24 cellular contexts compared by ENCODE assay signal in the genomic region with DNA sequence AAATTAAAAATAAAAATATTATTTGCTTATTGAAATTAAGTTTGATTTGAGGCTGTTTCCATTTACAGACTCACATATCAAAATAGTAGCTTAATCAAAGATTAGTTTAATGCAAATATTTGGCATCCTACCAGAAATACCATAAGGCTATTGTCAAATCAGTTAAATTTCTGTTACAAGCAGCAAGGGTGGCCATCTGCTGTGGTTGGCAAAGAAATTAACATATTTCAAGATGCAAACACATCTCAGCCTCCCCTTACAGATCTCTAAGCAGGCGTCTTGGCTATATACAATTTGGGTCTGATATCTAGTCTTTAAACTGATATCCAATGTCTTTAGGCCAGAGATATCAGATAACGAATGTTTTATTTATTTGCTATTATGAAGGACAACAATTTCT.
"Had no signal": no experiment of that assay in that cellular context is flagged by ENCODE, and none has a peak within 500 bp of the region (broad histone marks: within the 10 kb centered on the region; RNA-seq: fewer than 3 reads in every experiment).

No MANE protein-coding gene starts in this region.

- H3K9me3 ChIP-seq: breast epithelium, esophagus muscularis mucosa, heart right ventricle, psoas muscle, right atrium auricular region, suprapubic skin, tibial nerve had no signal

- DNase-seq: activated CD4-positive, alpha-beta T cell treated with anti-CD3 and anti-CD28 coated beads for 36 hours; activated CD4-positive, alpha-beta T cell treated with anti-CD3 and anti-CD28 coated beads, Interleukin-2, amount 50 U/mL, for 4 hours; activated CD4-positive, CD25-positive, alpha-beta regulatory T cell; activated gamma-delta T cell; activated naive CD4-positive, alpha-beta T cell treated with anti-CD3 and anti-CD28 coated beads, Interleukin-2, amount 50 U/mL, for 16 hours; amniotic stem cell; central memory CD4-positive, alpha-beta T cell; dermis blood vessel endothelial cell; effector CD4-positive, alpha-beta T cell; foreskin keratinocyte; heart right ventricle; midbrain; naive thymus-derived CD4-positive, alpha-beta T cell; occipital lobe; psoas muscle; stimulated activated CD4-positive, alpha-beta T cell treated with anti-CD3 and anti-CD28 coated beads, Interleukin-1b, Interleukin-23, amount 100 ng/mL, for 48 hours; stimulated activated naive B cell treated with anti-CD40 and anti-IgM and Interleukin-4, amounts not matched to agents 10 μg/mL and 1 μg/mL and 100 μg/mL, for 72 hours had no signal

- H3K4me1 ChIP-seq: breast epithelium, esophagus muscularis mucosa, foreskin keratinocyte, heart right ventricle, parathyroid adenoma, psoas muscle, right atrium auricular region, suprapubic skin, tibial nerve had no signal

- H3K4me3 ChIP-seq: breast epithelium, esophagus muscularis mucosa, heart right ventricle, psoas muscle, right atrium auricular region, smooth muscle cell, suprapubic skin, tibial nerve had no signal

- H3K36me3 ChIP-seq: breast epithelium, esophagus muscularis mucosa, heart right ventricle, right atrium auricular region, suprapubic skin, tibial nerve had no signal

- H3K27me3 ChIP-seq: breast epithelium, esophagus muscularis mucosa, foreskin keratinocyte, heart right ventricle, right atrium auricular region, suprapubic skin, tibial nerve had no signal

- ATAC-seq: activated CD4-positive, alpha-beta T cell treated with anti-CD3 and anti-CD28 coated beads for 36 hours; foreskin keratinocyte; heart right ventricle; naive thymus-derived CD4-positive, alpha-beta T cell; psoas muscle; stimulated activated naive B cell treated with anti-CD40 and anti-IgM and Interleukin-4, amounts not matched to agents 10 μg/mL and 1 μg/mL and 100 μg/mL, for 72 hours had no signal

- H3K27ac ChIP-seq: breast epithelium, esophagus muscularis mucosa, foreskin keratinocyte, heart right ventricle, parathyroid adenoma, psoas muscle, right atrium auricular region, suprapubic skin, tibial nerve had no signal
